Comparison of ENCODE assay signal across 8 cellular contexts in genomic region chr1:27598902-27599528, GRCh38. TPM values are rescaled to one million over a fixed set of nuclear protein-coding genes. Genes with fewer than 3 reads are reported as not detected.
DNase-seq lines count a peak whose midpoint lies in the region; ATAC-seq and TF ChIP-seq lines count a peak whose summit lies in the region.

No MANE protein-coding gene starts in this region.

- H3K27ac ChIP-seq in ACC112 (ENCODE audit: low read depth, low read length) = peak overlapping the region; percentile 22; the same call in 1 of the 2 replicates
- peak overlapping the region; percentile 17 for H3K27ac ChIP-seq in osteoblast (ENCODE audit: low read depth, low read length)
- H3K27ac ChIP-seq in aorta (ENCODE audit: low read depth in 1 of 2, low read length in 2 of 2) = peak overlapping the region in 1 of 2 donors; percentile 74

- H3K27me3 ChIP-seq in ACC112 (ENCODE audit: insufficient read depth, low read length) (no peaks in the 10 kb centered on the region), osteoblast (ENCODE audit: insufficient read depth, low read length) (no peaks in the 10 kb centered on the region), aorta (ENCODE audit: control insufficient read depth in 1 of 2, insufficient read depth in 2 of 2, low read length in 1 of 2) (no peaks in the 10 kb centered on the region)

- H2AFZ ChIP-seq in ACC112 (ENCODE audit: low read length, unreplicated experiment) = no peak overlapping the region
- H2AFZ ChIP-seq in osteoblast (ENCODE audit: low read length) = no peak overlapping the region

- H3K4me1 Mint-ChIP-seq in activated CD8-positive, alpha-beta T cell treated with anti-CD3 and anti-CD28 coated beads, Interleukin-2, amount 10 ng/mL, durations not matched to agents 7 days and 5 days (ENCODE audit: low read depth) = peaks cover 17% of the 10 kb centered on the region

- POLR2A ChIA-PET in activated CD8-positive, alpha-beta T cell treated with anti-CD3 and anti-CD28 coated beads, Interleukin-2, amount 10 ng/mL, durations not matched to agents 7 days and 5 days (lab: Charles Lee) = interaction anchor here (0.6 to 0.7 kb wide), 2 partner anchors 62 to 231 kb away, joined by 3 read pairs; no protein-coding TSS in a partner anchor

- intact Hi-C loops in aorta (cut with DNase I) = loop anchor here in 1 of 2 donors (2.0 kb wide), 1 partner anchor 22 kb away; no protein-coding TSS in a partner anchor

- H3K27me3 Mint-ChIP-seq in activated CD8-positive, alpha-beta T cell treated with anti-CD3 and anti-CD28 coated beads, Interleukin-2, amount 10 ng/mL, durations not matched to agents 7 days and 5 days (ENCODE audit: low read depth) = no peaks in the 10 kb centered on the region

- peaks cover 84% of the 10 kb centered on the region for H4K20me1 ChIP-seq in osteoblast (ENCODE audit: insufficient read depth, low read length)

- ATAC-seq in activated CD8-positive, alpha-beta T cell treated with anti-CD3 and anti-CD28 coated beads, Interleukin-2, amount 10 ng/mL, durations not matched to agents 7 days and 5 days = peak; percentile 7
- peak; percentile 79 for ATAC-seq in aorta (ENCODE audit: low FRiP score)

- TF ChIP-seq CTCF in fibroblast of pulmonary artery (IDR thresholded peaks at IDR 0.05; ENCODE audit: low read length, missing control alignments) (no peak), osteoblast (IDR thresholded peaks at IDR 0.05; ENCODE audit: extremely low read depth, low read depth, low read length) (no peak), GM13977 (IDR thresholded peaks at IDR 0.05; ENCODE audit: extremely low read depth, insufficient read depth, missing control alignments) (no peak)

- H3K36me3 Mint-ChIP-seq in activated CD8-positive, alpha-beta T cell treated with anti-CD3 and anti-CD28 coated beads, Interleukin-2, amount 10 ng/mL, durations not matched to agents 7 days and 5 days (ENCODE audit: low read depth) = no peaks in the 10 kb centered on the region

- no peaks in the 10 kb centered on the region for H3K9me3 ChIP-seq in osteoblast (ENCODE audit: low read depth, low read length)
- H3K9me3 ChIP-seq in aorta (ENCODE audit: control insufficient read depth, low read length) = no peaks in the 10 kb centered on the region

- in situ Hi-C loops in KBM-7 (cut with MboI; ENCODE audit: low pct_unique_long_range_greater_than_20kb, low sequenced_read_pairs) = no loop called here
- in situ Hi-C loops in GM13977 (cut with MboI; ENCODE audit: low pct_unique_long_range_greater_than_20kb, low sequenced_read_pairs, unreplicated experiment) = no loop called here

- H3K4me1 ChIP-seq in ACC112 (ENCODE audit: control insufficient read depth, insufficient read depth, low read length, unreplicated experiment) (peaks cover 68% of the 10 kb centered on the region), osteoblast (ENCODE audit: insufficient read depth, low read length) (peaks cover 62% of the 10 kb centered on the region), aorta (ENCODE audit: control insufficient read depth in 1 of 2, insufficient read depth in 2 of 2, low read length in 2 of 2) (no peaks in the 10 kb centered on the region)

- H3K4me2 ChIP-seq in osteoblast (ENCODE audit: insufficient read depth, low read length) = peak overlapping the region; percentile 68

- peaks cover 92% of the 10 kb centered on the region for H3K79me2 ChIP-seq in ACC112 (ENCODE audit: control insufficient read depth, insufficient read depth, low read length, unreplicated experiment)
- peaks cover 96% of the 10 kb centered on the region for H3K79me2 ChIP-seq in osteoblast (ENCODE audit: insufficient read depth, low read length)

- peak; percentile 74 for DNase-seq in KBM-7
- peak; percentile 55 for DNase-seq in activated CD8-positive, alpha-beta T cell treated with anti-CD3 and anti-CD28 coated beads, Interleukin-2, amount 10 ng/mL, durations not matched to agents 7 days and 5 days
- DNase-seq in fibroblast of pulmonary artery (ENCODE audit: low read depth) = peak; percentile 84
- DNase-seq in osteoblast (ENCODE audit: insufficient read length, low spot score, missing footprints) = peak; percentile 99
- DNase-seq in aorta = peak; percentile 89 to 94
- no peak for DNase-seq in NCI-H1694 (lab: John Stamatoyannopoulos, UW)
- no peak for DNase-seq in GM13977 (ENCODE audit: low spot score)

- H3K4me3 ChIP-seq in ACC112 (ENCODE audit: low read depth, low read length) (peak overlapping the region; percentile 32), fibroblast of pulmonary artery (replicated peaks; ENCODE audit: low read depth, low read length) (peak overlapping the region; percentile 19), osteoblast (ENCODE audit: insufficient read depth, low read length) (peak overlapping the region; percentile 42), aorta (ENCODE audit: low read length in 2 of 2) (no peak overlapping the region)

- no peaks in the 10 kb centered on the region for H3K9me3 Mint-ChIP-seq in activated CD8-positive, alpha-beta T cell treated with anti-CD3 and anti-CD28 coated beads, Interleukin-2, amount 10 ng/mL, durations not matched to agents 7 days and 5 days (ENCODE audit: insufficient read depth)

- no peak overlapping the region for H3K27ac Mint-ChIP-seq in activated CD8-positive, alpha-beta T cell treated with anti-CD3 and anti-CD28 coated beads, Interleukin-2, amount 10 ng/mL, durations not matched to agents 7 days and 5 days

- 1 to 3% methylated on average over 4 to 6 of the region's 6 CpGs for WGBS in aorta, 2 donors

- no peak overlapping the region for H3K4me3 Mint-ChIP-seq in activated CD8-positive, alpha-beta T cell treated with anti-CD3 and anti-CD28 coated beads, Interleukin-2, amount 10 ng/mL, durations not matched to agents 7 days and 5 days

- no peaks in the 10 kb centered on the region for H3K36me3 ChIP-seq in ACC112 (ENCODE audit: insufficient read depth, low read length)
- H3K36me3 ChIP-seq in osteoblast (ENCODE audit: insufficient read depth, low read length) = no peaks in the 10 kb centered on the region
- no peaks in the 10 kb centered on the region for H3K36me3 ChIP-seq in aorta (ENCODE audit: control insufficient read depth in 1 of 2, insufficient read depth in 2 of 2, low read length in 1 of 2)

- CTCF ChIA-PET in activated CD8-positive, alpha-beta T cell treated with anti-CD3 and anti-CD28 coated beads, Interleukin-2, amount 10 ng/mL, durations not matched to agents 7 days and 5 days (lab: Charles Lee) = interaction anchor here (1.0 to 8.9 kb wide), 9 partner anchors 9 to 196 kb away, joined by 3 to 73 read pairs (median 4); partner anchors contain the start of gene WASF2

RNA-seq across cellular contexts. Expression of gene AHDC1, which starts 4.9 kb away (rescaled TPM):
- total RNA-seq in activated CD8-positive, alpha-beta T cell treated with anti-CD3 and anti-CD28 coated beads, Interleukin-2, amount 10 ng/mL, durations not matched to agents 7 days and 5 days = 10 to 100 TPM; 20.9 to 22.7 TPM
- 11.2 and 13.3 TPM in 2 replicates for total RNA-seq in osteoblast
- total RNA-seq in aorta = 10 to 100 TPM; 63.5 to 89.1 TPM
- 10 to 100 TPM in 1 of 2 donors, 1 to 10 TPM in 1; 7.8 to 23.9 TPM for polyA plus RNA-seq in aorta

RNA-seq across cellular contexts. Expression of gene FGR, which starts 36.0 kb away (rescaled TPM):
- under 1 TPM; 0.08 to 0.21 TPM for total RNA-seq in activated CD8-positive, alpha-beta T cell treated with anti-CD3 and anti-CD28 coated beads, Interleukin-2, amount 10 ng/mL, durations not matched to agents 7 days and 5 days
- total RNA-seq in osteoblast (0.29 and 0.36 TPM in 2 replicates), aorta (10 to 100 TPM; 12.1 to 21.7 TPM)
- polyA plus RNA-seq in aorta = 10 to 100 TPM in 1 of 2 donors, 1 to 10 TPM in 1; 2.8 to 12.1 TPM

Comparison
In these comparisons a context has a peak if more than half of its experiments do, and no peak if none do; other contexts are left out.
1. H3K4me3 ChIP-seq: peak in ACC112 (single experiment), fibroblast of pulmonary artery (single experiment) and osteoblast (single experiment); none in aorta (0 of 2).
2. DNase-seq: peak in KBM-7 (single experiment), activated CD8-positive, alpha-beta T cell treated with anti-CD3 and anti-CD28 coated beads, Interleukin-2, amount 10 ng/mL, durations not matched to agents 7 days and 5 days (single experiment), fibroblast of pulmonary artery (single experiment), osteoblast (single experiment) and aorta (2 of 2); none in NCI-H1694 (single experiment) and GM13977 (single experiment).